11 cellular contexts compared by ENCODE assay signal in the genomic region with DNA sequence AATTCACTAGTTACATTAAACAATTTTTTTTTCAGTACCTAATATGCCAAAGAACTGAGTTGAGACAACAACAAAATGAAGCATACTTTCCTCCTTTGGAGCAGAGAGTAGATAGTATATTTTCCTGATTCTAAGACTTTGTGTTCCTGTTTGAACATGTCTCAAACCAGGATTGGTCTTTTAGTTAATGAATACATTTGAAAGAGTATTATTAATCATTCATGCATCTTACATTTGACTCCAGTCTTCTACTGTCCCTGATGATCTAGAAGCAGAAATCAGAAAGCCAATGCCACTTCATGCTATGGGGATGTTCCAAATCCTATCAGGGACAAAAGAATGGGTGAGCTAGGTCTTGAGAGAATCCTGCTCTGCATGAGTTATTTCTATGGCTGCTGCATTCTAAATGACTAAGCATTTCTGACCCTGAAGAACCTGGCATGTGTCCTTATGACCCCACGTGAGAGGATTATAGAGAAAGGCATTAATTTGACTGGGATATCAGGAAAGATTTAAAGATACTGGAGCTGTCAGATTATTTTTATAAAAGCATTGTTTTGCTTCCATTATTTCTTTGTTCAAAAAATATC. TPM values are rescaled to one million over a fixed set of nuclear protein-coding genes. Genes with fewer than 3 reads are reported as not detected.
A peak's percentile ranks its signal among the peaks of the same experiment; 100 is the strongest.
DNase-seq lines count a peak whose midpoint lies in the region; ATAC-seq and TF ChIP-seq lines count a peak whose summit lies in the region.
"Had no signal": no experiment of that assay in that cellular context is flagged by ENCODE, and none has a peak within 500 bp of the region (broad histone marks: within the 10 kb centered on the region; RNA-seq: fewer than 3 reads in every experiment).

No MANE protein-coding gene starts in this region.

- H3K4me1 ChIP-seq in left lung: peaks cover 1 to 4% of the 10 kb centered on the region in 2 donors

- H3K36me3 Mint-ChIP-seq in WTC11: no peaks in the 10 kb centered on the region

- no peaks in the 10 kb centered on the region for H3K36me3 ChIP-seq in left lung

- ATAC-seq in WTC11: no peak
- ATAC-seq in left lung: no peak
- ATAC-seq: activated T-cell treated with anti-CD3 and anti-CD28 coated beads, Interleukin-2, amount 50 U/mL, for 4 hours had no signal

- TF ChIP-seq CTCF in WTC11 (IDR thresholded peaks at IDR 0.05) (no peak), left lung (IDR thresholded peaks at IDR 0.05) (no peak)

- CTCF ChIA-PET in WTC11 (lab: Charles Lee): no interaction called here

- intact Hi-C loops in left lung (cut with DNase I): no loop called here

- peak overlapping the region; percentile 54; the same call in 1 of the 2 replicates for H3K27ac Mint-ChIP-seq in WTC11

- peaks cover 9% of the 10 kb centered on the region; the same call in 1 of the 2 replicates for H3K9me3 Mint-ChIP-seq in WTC11

- H3K4me1 Mint-ChIP-seq in WTC11: 0 out of 2 replicates have a peak, but pooled peaks cover 3% of the 10 kb centered on the region

- no peak overlapping the region for H3K4me3 ChIP-seq in left lung

- H3K4me3 Mint-ChIP-seq in WTC11: no peak overlapping the region

- H3K27me3 Mint-ChIP-seq in WTC11 (ENCODE audit: low read depth): no peaks in the 10 kb centered on the region
- H3K27me3 Mint-ChIP-seq: naive B cell had no signal

- peak; percentile 28 for DNase-seq in GM04504 (ENCODE audit: low read depth)
- peak; percentile 12 for DNase-seq in HK-2 (ENCODE audit: unreplicated experiment)
- DNase-seq in WTC11 (ENCODE audit: low spot score): no peak
- peak; percentile 93 for DNase-seq in kidney tubule cell (ENCODE audit: low spot score)
- DNase-seq in GF-D8 (lab: John Stamatoyannopoulos, UW): no peak
- no peak for DNase-seq in left lung
- no peak for DNase-seq in NCI-H2029 treated with DMSO at 0.1 percent for 48 hours (lab: John Stamatoyannopoulos, UW)
- no peak for DNase-seq in NCI-H774 (lab: John Stamatoyannopoulos, UW)
- DNase-seq: activated T-cell treated with anti-CD3 and anti-CD28 coated beads, Interleukin-2, amount 50 U/mL, for 4 hours; naive B cell; Right ventricle myocardium superior had no signal

- H3K27ac ChIP-seq in left lung: no peak overlapping the region

- POLR2A ChIA-PET in WTC11 (lab: Charles Lee): no interaction called here

- no peaks in the 10 kb centered on the region for H3K27me3 ChIP-seq in left lung

- no peaks in the 10 kb centered on the region for H3K9me3 ChIP-seq in left lung

TF ChIP-seq in WTC11, 78 proteins besides CTCF, POLR2A, EP300 and RAD21:
- TF ChIP-seq, protein P1, sequence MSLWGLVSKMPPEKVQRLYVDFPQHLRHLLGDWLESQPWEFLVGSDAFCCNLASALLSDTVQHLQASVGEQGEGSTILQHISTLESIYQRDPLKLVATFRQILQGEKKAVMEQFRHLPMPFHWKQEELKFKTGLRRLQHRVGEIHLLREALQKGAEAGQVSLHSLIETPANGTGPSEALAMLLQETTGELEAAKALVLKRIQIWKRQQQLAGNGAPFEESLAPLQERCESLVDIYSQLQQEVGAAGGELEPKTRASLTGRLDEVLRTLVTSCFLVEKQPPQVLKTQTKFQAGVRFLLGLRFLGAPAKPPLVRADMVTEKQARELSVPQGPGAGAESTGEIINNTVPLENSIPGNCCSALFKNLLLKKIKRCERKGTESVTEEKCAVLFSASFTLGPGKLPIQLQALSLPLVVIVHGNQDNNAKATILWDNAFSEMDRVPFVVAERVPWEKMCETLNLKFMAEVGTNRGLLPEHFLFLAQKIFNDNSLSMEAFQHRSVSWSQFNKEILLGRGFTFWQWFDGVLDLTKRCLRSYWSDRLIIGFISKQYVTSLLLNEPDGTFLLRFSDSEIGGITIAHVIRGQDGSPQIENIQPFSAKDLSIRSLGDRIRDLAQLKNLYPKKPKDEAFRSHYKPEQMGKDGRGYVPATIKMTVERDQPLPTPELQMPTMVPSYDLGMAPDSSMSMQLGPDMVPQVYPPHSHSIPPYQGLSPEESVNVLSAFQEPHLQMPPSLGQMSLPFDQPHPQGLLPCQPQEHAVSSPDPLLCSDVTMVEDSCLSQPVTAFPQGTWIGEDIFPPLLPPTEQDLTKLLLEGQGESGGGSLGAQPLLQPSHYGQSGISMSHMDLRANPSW (CRISPR knock-in tag; conservative IDR thresholded peaks at IDR 0.05; ENCODE audit: low read depth): no peak
- TF ChIP-seq ATF1 (CRISPR knock-in tag; IDR thresholded peaks at IDR 0.05): no peak
- no peak for TF ChIP-seq NR1H2 (CRISPR knock-in tag; IDR thresholded peaks at IDR 0.05)
- no peak for TF ChIP-seq JAZF1 (CRISPR knock-in tag; IDR thresholded peaks at IDR 0.05)
- TF ChIP-seq, protein P2, sequence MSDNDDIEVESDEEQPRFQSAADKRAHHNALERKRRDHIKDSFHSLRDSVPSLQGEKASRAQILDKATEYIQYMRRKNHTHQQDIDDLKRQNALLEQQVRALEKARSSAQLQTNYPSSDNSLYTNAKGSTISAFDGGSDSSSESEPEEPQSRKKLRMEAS (CRISPR knock-in tag; IDR thresholded peaks at IDR 0.05): no peak

RNA-seq across cellular contexts. Expression of a gene that starts 32.9 kb away (rescaled TPM):
- total RNA-seq in WTC11 (2021): 16.0 to 20.4 TPM (median 17.8 TPM) in 3 replicates
- 100 to 1,000 TPM; 226 to 246 TPM for total RNA-seq in left lung

Comparison
In these comparisons a context has a peak if more than half of its experiments do, and no peak if none do; other contexts are left out.
1. DNase-seq: peak in GM04504 (single experiment), HK-2 (single experiment) and kidney tubule cell (single experiment); none in WTC11 (single experiment), GF-D8 (single experiment), left lung (0 of 2), NCI-H2029 treated with DMSO at 0.1 percent for 48 hours (single experiment) and NCI-H774 (single experiment).
2. RNA of a gene that starts 32.9 kb away (total RNA-seq): 226 to 246 TPM in left lung; 16.0 to 20.4 TPM in WTC11; every median in the first group is over 10 times any median in the second.